1 cellular context compared by ENCODE assay signal in the genomic region with DNA sequence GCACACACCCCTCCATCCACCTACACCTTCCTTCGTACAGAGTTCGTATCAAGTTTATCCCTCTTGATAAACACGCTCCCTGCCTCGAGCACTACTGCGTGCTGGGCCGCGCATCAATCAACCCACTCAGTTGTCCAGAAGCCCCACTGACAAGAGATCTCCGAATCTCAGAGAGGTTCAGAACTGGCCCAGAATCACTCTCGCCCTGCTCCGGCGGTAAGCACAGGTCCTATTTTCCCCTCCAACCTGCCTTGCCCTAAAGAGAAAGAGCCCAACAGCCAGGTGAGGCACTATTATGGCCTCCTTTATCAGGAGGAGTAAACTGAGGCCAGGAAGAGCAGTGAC.
TF ChIP-seq lines count a peak whose summit lies in the region.

No MANE protein-coding gene starts in this region.

TF ChIP-seq in SK-N-SH, 30 proteins besides CTCF, POLR2A, EP300 and RAD21 (continued from another document):
- TF ChIP-seq, protein P1, sequence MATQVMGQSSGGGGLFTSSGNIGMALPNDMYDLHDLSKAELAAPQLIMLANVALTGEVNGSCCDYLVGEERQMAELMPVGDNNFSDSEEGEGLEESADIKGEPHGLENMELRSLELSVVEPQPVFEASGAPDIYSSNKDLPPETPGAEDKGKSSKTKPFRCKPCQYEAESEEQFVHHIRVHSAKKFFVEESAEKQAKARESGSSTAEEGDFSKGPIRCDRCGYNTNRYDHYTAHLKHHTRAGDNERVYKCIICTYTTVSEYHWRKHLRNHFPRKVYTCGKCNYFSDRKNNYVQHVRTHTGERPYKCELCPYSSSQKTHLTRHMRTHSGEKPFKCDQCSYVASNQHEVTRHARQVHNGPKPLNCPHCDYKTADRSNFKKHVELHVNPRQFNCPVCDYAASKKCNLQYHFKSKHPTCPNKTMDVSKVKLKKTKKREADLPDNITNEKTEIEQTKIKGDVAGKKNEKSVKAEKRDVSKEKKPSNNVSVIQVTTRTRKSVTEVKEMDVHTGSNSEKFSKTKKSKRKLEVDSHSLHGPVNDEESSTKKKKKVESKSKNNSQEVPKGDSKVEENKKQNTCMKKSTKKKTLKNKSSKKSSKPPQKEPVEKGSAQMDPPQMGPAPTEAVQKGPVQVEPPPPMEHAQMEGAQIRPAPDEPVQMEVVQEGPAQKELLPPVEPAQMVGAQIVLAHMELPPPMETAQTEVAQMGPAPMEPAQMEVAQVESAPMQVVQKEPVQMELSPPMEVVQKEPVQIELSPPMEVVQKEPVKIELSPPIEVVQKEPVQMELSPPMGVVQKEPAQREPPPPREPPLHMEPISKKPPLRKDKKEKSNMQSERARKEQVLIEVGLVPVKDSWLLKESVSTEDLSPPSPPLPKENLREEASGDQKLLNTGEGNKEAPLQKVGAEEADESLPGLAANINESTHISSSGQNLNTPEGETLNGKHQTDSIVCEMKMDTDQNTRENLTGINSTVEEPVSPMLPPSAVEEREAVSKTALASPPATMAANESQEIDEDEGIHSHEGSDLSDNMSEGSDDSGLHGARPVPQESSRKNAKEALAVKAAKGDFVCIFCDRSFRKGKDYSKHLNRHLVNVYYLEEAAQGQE (IDR thresholded peaks at IDR 0.05; ENCODE audit: low read depth, low read length): no peak
- TF ChIP-seq FOXJ3 (CRISPR knock-in tag; IDR thresholded peaks at IDR 0.05): no peak
- no peak for TF ChIP-seq EZH2phosphoT487 (IDR thresholded peaks at IDR 0.05; ENCODE audit: borderline replicate concordance, low read depth)
